Comparison of ENCODE assay signal across 8 cellular contexts in genomic region chr4:149264093-149264733, GRCh38.
A peak's percentile ranks its signal among the peaks of the same experiment; 100 is the strongest.
DNase-seq lines count a peak whose midpoint lies in the region; ATAC-seq, FAIRE-seq and TF ChIP-seq lines count a peak whose summit lies in the region.

No MANE protein-coding gene starts in this region.

- H3K4me1 Mint-ChIP-seq in stimulated activated naive B cell treated with anti-CD40 and anti-IgM and Interleukin-4, amounts not matched to agents 10 μg/mL and 1 μg/mL and 100 μg/mL, for 72 hours = no peaks in the 10 kb centered on the region

- H3K27me3 Mint-ChIP-seq in stimulated activated naive B cell treated with anti-CD40 and anti-IgM and Interleukin-4, amounts not matched to agents 10 μg/mL and 1 μg/mL and 100 μg/mL, for 72 hours = peaks cover 6 to 8% of the 10 kb centered on the region in 2 donors

- no peak overlapping the region for H3K4me2 ChIP-seq in A549

- H3K27ac ChIP-seq in A549 (no peak overlapping the region), foreskin keratinocyte (no peak overlapping the region)

- H3K36me3 Mint-ChIP-seq in stimulated activated naive B cell treated with anti-CD40 and anti-IgM and Interleukin-4, amounts not matched to agents 10 μg/mL and 1 μg/mL and 100 μg/mL, for 72 hours = no peaks in the 10 kb centered on the region

- TF ChIP-seq RAD21 in A549 (conservative IDR thresholded peaks at IDR 0.05 in 1 of 2, IDR thresholded peaks at IDR 0.05 in 1 of 2) = peak; percentile 50 to 59; a peak in 3 of 5 replicates

- no peaks in the 10 kb centered on the region for H3K27me3 ChIP-seq in foreskin keratinocyte

- FAIRE-seq in A549 (lab: Jason Lieb, UNC) = no peak

- H3K27ac Mint-ChIP-seq in stimulated activated naive B cell treated with anti-CD40 and anti-IgM and Interleukin-4, amounts not matched to agents 10 μg/mL and 1 μg/mL and 100 μg/mL, for 72 hours = no peak overlapping the region

- CTCF ChIA-PET in A549 (lab: Yijun Ruan, JAX) = interaction anchor here (0.8 to 1.2 kb wide), 3 partner anchors 13 to 76 kb away, joined by 3 read pairs; no protein-coding TSS in a partner anchor

- no peak for TF ChIP-seq POLR2A in A549 (IDR thresholded peaks at IDR 0.05; ENCODE audit: low read length)

- in situ Hi-C loops in KBM-7 (cut with MboI; ENCODE audit: low pct_unique_long_range_greater_than_20kb, low sequenced_read_pairs) = no loop called here

- 22% methylated on average over 2 of the region's 2 CpGs for WGBS in A549 (ENCODE audit: missing lambda C conversion rate)

- no peaks in the 10 kb centered on the region for H3K4me1 ChIP-seq in A549
- no peaks in the 10 kb centered on the region for H3K4me1 ChIP-seq in foreskin keratinocyte

- no peak overlapping the region for H3K4me3 Mint-ChIP-seq in stimulated activated naive B cell treated with anti-CD40 and anti-IgM and Interleukin-4, amounts not matched to agents 10 μg/mL and 1 μg/mL and 100 μg/mL, for 72 hours

- H3K9me3 Mint-ChIP-seq in stimulated activated naive B cell treated with anti-CD40 and anti-IgM and Interleukin-4, amounts not matched to agents 10 μg/mL and 1 μg/mL and 100 μg/mL, for 72 hours = no peaks in the 10 kb centered on the region

- ATAC-seq in A549 = peak in 1 of 2 experiments; percentile 77; a peak in 3 of 6 replicates
- ATAC-seq in GM21825 (IDR thresholded peaks at IDR 0.05; ENCODE audit: unreplicated experiment) = peak; percentile 80
- ATAC-seq in foreskin keratinocyte = peak; percentile 89
- ATAC-seq in stimulated activated naive B cell treated with anti-CD40 and anti-IgM and Interleukin-4, amounts not matched to agents 10 μg/mL and 1 μg/mL and 100 μg/mL, for 72 hours (replicated peaks) = peak; percentile 39 to 61

- POLR2A ChIA-PET in A549 (lab: Yijun Ruan, JAX) = no interaction called here

- H3K9me3 ChIP-seq in A549 = no peaks in the 10 kb centered on the region

- H3K4me3 ChIP-seq in A549 = no peak overlapping the region

- no peak for TF ChIP-seq EP300 in A549 (IDR thresholded peaks at IDR 0.05)

- peak; percentile 35; the same call in 1 of the 3 replicates for TF ChIP-seq CTCF in A549 (IDR thresholded peaks at IDR 0.05)
- peak; percentile 79 for TF ChIP-seq CTCF in foreskin keratinocyte (conservative IDR thresholded peaks at IDR 0.05)

- peak in 1 of 2 experiments; percentile 55 for DNase-seq in A549 (ENCODE audit: low read depth in 1 of 2, low spot score in 1 of 2)
- DNase-seq in ELR (ENCODE audit: low read depth) = peak; percentile 69
- DNase-seq in KBM-7 = peak; percentile 50
- DNase-seq in SW480 (ENCODE audit: low spot score) = peak; percentile 45
- DNase-seq in foreskin keratinocyte = peak; percentile 13 to 50
- peak; percentile 3 for DNase-seq in stimulated activated naive B cell treated with anti-CD40 and anti-IgM and Interleukin-4, amounts not matched to agents 10 μg/mL and 1 μg/mL and 100 μg/mL, for 72 hours
- DNase-seq in C1 segment of cervical spinal cord (lab: John Stamatoyannopoulos, UW) = no peak

TF ChIP-seq in A549, 52 proteins besides CTCF, POLR2A, EP300 and RAD21:
- TF ChIP-seq HOXB13 (CRISPR knock-in tag; IDR thresholded peaks at IDR 0.05; ENCODE audit: low read depth) (no peak), SMC3 (IDR thresholded peaks at IDR 0.05) (peak; percentile 40; the same call in 1 of the 3 replicates)

Comparison
In these comparisons a context has a peak if more than half of its experiments do, and no peak if none do; other contexts are left out.
1. DNase-seq: peak in ELR (single experiment), KBM-7 (single experiment), SW480 (single experiment), foreskin keratinocyte (2 of 2) and stimulated activated naive B cell treated with anti-CD40 and anti-IgM and Interleukin-4, amounts not matched to agents 10 μg/mL and 1 μg/mL and 100 μg/mL, for 72 hours (single experiment); none in C1 segment of cervical spinal cord (0 of 14).